ENCODE assay signal across 2 cellular contexts in the genomic region with DNA sequence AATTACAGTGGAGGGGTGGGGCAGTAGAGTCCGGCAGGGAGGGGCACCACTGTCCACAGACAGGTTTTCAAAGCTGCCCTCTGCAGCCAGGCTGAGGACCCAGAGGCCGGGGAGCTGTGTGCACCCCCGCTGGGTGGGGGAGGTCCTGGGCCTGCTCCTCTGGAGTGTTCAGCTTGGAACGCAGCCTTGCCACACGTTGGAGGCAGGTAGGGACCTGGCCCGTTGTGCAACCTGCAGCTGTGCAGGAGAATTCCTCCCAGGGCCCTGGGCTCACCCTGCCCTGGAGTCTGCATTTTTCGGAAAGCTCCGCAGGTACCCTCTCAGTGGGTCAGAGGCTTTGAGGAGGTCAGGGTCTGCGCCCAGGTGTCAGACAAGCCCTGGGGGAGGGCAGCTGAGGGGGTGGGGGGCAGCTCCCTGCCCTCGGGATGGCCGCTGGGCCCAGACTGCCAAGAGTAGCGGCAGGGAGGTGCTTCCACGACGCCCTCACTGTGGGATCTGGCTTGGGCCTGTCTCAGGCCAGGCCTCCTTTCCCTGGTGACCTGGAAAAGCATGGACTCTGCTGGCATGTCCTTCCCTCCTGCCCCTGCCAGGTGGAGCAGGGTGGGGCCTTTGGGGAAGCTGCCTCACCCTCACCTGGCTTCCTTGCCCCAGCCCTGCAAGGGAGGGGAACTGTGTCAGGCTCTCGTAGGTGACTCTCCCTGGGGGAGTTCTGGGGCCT.
TF ChIP-seq lines count a peak whose summit lies in the region.

No MANE protein-coding gene starts in this region.

TF ChIP-seq in GM23338, 12 proteins besides CTCF, POLR2A, EP300 and RAD21 (continues in another document):
- no peak for TF ChIP-seq JUNB (IDR thresholded peaks at IDR 0.05; ENCODE audit: unreplicated experiment)
- no peak for TF ChIP-seq EZH2phosphoT487 (IDR thresholded peaks at IDR 0.05; ENCODE audit: unreplicated experiment)
- TF ChIP-seq, protein P1, sequence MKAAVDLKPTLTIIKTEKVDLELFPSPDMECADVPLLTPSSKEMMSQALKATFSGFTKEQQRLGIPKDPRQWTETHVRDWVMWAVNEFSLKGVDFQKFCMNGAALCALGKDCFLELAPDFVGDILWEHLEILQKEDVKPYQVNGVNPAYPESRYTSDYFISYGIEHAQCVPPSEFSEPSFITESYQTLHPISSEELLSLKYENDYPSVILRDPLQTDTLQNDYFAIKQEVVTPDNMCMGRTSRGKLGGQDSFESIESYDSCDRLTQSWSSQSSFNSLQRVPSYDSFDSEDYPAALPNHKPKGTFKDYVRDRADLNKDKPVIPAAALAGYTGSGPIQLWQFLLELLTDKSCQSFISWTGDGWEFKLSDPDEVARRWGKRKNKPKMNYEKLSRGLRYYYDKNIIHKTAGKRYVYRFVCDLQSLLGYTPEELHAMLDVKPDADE (IDR thresholded peaks at IDR 0.05) = no peak
- no peak for TF ChIP-seq POLR2AphosphoS5 (IDR thresholded peaks at IDR 0.05; ENCODE audit: low read depth)
- TF ChIP-seq, protein P2, sequence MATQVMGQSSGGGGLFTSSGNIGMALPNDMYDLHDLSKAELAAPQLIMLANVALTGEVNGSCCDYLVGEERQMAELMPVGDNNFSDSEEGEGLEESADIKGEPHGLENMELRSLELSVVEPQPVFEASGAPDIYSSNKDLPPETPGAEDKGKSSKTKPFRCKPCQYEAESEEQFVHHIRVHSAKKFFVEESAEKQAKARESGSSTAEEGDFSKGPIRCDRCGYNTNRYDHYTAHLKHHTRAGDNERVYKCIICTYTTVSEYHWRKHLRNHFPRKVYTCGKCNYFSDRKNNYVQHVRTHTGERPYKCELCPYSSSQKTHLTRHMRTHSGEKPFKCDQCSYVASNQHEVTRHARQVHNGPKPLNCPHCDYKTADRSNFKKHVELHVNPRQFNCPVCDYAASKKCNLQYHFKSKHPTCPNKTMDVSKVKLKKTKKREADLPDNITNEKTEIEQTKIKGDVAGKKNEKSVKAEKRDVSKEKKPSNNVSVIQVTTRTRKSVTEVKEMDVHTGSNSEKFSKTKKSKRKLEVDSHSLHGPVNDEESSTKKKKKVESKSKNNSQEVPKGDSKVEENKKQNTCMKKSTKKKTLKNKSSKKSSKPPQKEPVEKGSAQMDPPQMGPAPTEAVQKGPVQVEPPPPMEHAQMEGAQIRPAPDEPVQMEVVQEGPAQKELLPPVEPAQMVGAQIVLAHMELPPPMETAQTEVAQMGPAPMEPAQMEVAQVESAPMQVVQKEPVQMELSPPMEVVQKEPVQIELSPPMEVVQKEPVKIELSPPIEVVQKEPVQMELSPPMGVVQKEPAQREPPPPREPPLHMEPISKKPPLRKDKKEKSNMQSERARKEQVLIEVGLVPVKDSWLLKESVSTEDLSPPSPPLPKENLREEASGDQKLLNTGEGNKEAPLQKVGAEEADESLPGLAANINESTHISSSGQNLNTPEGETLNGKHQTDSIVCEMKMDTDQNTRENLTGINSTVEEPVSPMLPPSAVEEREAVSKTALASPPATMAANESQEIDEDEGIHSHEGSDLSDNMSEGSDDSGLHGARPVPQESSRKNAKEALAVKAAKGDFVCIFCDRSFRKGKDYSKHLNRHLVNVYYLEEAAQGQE (IDR thresholded peaks at IDR 0.05; ENCODE audit: unreplicated experiment) = no peak
- TF ChIP-seq CREB1 (CRISPR knock-in tag; IDR thresholded peaks at IDR 0.05; ENCODE audit: low read depth) = no peak
- no peak for TF ChIP-seq STAT1 (IDR thresholded peaks at IDR 0.05; ENCODE audit: unreplicated experiment)
- TF ChIP-seq, protein P3, sequence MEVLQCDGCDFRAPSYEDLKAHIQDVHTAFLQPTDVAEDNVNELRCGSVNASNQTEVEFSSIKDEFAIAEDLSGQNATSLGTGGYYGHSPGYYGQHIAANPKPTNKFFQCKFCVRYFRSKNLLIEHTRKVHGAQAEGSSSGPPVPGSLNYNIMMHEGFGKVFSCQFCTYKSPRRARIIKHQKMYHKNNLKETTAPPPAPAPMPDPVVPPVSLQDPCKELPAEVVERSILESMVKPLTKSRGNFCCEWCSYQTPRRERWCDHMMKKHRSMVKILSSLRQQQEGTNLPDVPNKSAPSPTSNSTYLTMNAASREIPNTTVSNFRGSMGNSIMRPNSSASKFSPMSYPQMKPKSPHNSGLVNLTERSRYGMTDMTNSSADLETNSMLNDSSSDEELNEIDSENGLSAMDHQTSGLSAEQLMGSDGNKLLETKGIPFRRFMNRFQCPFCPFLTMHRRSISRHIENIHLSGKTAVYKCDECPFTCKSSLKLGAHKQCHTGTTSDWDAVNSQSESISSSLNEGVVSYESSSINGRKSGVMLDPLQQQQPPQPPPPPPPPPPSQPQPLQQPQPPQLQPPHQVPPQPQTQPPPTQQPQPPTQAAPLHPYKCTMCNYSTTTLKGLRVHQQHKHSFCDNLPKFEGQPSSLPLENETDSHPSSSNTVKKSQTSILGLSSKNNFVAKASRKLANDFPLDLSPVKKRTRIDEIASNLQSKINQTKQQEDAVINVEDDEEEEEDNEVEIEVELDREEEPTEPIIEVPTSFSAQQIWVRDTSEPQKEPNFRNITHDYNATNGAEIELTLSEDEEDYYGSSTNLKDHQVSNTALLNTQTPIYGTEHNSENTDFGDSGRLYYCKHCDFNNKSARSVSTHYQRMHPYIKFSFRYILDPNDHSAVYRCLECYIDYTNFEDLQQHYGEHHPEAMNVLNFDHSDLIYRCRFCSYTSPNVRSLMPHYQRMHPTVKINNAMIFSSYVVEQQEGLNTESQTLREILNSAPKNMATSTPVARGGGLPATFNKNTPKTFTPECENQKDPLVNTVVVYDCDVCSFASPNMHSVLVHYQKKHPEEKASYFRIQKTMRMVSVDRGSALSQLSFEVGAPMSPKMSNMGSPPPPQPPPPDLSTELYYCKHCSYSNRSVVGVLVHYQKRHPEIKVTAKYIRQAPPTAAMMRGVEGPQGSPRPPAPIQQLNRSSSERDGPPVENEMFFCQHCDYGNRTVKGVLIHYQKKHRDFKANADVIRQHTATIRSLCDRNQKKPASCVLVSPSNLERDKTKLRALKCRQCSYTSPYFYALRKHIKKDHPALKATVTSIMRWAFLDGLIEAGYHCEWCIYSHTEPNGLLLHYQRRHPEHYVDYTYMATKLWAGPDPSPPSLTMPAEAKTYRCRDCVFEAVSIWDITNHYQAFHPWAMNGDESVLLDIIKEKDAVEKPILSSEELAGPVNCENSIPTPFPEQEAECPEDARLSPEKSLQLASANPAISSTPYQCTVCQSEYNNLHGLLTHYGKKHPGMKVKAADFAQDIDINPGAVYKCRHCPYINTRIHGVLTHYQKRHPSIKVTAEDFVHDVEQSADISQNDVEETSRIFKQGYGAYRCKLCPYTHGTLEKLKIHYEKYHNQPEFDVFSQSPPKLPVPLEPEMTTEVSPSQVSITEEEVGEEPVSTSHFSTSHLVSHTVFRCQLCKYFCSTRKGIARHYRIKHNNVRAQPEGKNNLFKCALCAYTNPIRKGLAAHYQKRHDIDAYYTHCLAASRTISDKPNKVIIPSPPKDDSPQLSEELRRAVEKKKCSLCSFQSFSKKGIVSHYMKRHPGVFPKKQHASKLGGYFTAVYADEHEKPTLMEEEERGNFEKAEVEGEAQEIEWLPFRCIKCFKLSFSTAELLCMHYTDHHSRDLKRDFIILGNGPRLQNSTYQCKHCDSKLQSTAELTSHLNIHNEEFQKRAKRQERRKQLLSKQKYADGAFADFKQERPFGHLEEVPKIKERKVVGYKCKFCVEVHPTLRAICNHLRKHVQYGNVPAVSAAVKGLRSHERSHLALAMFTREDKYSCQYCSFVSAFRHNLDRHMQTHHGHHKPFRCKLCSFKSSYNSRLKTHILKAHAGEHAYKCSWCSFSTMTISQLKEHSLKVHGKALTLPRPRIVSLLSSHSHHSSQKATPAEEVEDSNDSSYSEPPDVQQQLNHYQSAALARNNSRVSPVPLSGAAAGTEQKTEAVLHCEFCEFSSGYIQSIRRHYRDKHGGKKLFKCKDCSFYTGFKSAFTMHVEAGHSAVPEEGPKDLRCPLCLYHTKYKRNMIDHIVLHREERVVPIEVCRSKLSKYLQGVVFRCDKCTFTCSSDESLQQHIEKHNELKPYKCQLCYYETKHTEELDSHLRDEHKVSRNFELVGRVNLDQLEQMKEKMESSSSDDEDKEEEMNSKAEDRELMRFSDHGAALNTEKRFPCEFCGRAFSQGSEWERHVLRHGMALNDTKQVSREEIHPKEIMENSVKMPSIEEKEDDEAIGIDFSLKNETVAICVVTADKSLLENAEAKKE (CRISPR knock-in tag; IDR thresholded peaks at IDR 0.05) = no peak

TF ChIP-seq in HEK293T, 16 proteins besides CTCF, POLR2A, EP300 and RAD21:
- TF ChIP-seq SUZ12 (IDR thresholded peaks at IDR 0.05) = no peak
- TF ChIP-seq BHLHE40 (IDR thresholded peaks at IDR 0.05; ENCODE audit: borderline replicate concordance) = no peak
- no peak for TF ChIP-seq L3MBTL2 (conservative IDR thresholded peaks at IDR 0.05)
- TF ChIP-seq FOXM1 (IDR thresholded peaks at IDR 0.05; ENCODE audit: borderline replicate concordance) = no peak
- no peak for TF ChIP-seq ARNT (IDR thresholded peaks at IDR 0.05)
- no peak for TF ChIP-seq SP1 (IDR thresholded peaks at IDR 0.05)
- no peak for TF ChIP-seq ELF4 (IDR thresholded peaks at IDR 0.05)
- no peak for TF ChIP-seq NFRKB (IDR thresholded peaks at IDR 0.05)
- TF ChIP-seq, protein P4, sequence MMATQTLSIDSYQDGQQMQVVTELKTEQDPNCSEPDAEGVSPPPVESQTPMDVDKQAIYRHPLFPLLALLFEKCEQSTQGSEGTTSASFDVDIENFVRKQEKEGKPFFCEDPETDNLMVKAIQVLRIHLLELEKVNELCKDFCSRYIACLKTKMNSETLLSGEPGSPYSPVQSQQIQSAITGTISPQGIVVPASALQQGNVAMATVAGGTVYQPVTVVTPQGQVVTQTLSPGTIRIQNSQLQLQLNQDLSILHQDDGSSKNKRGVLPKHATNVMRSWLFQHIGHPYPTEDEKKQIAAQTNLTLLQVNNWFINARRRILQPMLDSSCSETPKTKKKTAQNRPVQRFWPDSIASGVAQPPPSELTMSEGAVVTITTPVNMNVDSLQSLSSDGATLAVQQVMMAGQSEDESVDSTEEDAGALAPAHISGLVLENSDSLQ (IDR thresholded peaks at IDR 0.05) = no peak
- no peak for TF ChIP-seq TARDBP (IDR thresholded peaks at IDR 0.05)
- TF ChIP-seq HDGF (IDR thresholded peaks at IDR 0.05; ENCODE audit: borderline replicate concordance) = no peak
- TF ChIP-seq FOXK2 (IDR thresholded peaks at IDR 0.05) = no peak
- TF ChIP-seq ZNF384 (IDR thresholded peaks at IDR 0.05) = no peak
- TF ChIP-seq FOXA1 (IDR thresholded peaks at IDR 0.05) = no peak
- TF ChIP-seq LEF1 (IDR thresholded peaks at IDR 0.05; ENCODE audit: borderline replicate concordance) = no peak
- TF ChIP-seq CTBP1 (IDR thresholded peaks at IDR 0.05; ENCODE audit: borderline replicate concordance) = no peak
